Comparison of ENCODE assay signal across 8 cellular contexts in the genomic region with DNA sequence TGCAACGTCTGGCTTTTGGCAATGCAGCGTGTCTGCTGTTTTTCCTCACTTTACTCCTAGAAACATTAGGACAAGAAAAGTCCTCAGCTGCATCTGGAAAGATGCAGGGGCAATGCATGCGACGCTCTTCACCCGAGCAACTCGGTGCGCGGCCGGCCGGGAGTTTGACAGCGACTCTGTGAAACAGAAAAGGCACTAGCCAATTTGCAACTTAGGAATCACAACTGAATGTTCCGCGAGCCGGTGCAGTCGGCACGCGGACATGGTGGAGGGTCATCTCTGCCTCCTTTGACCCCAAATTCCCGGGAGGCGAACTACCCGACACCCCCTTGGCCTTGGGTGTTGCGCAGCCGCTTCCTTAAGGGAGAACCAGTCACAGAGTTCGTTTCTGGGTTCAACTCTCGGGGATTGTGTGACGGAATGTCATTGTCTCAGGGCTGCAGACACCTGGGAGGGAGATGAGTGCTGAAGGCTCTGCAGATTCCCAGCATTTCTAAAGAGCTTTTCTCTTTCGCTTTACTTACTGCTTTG. TPM values are rescaled to one million over a fixed set of nuclear protein-coding genes. Genes with fewer than 3 reads are reported as not detected.
DNase-seq lines count a peak whose midpoint lies in the region; ATAC-seq and TF ChIP-seq lines count a peak whose summit lies in the region.

No MANE protein-coding gene starts in this region.

- no peaks in the 10 kb centered on the region for H3K9me3 ChIP-seq in H9 (ENCODE audit: control insufficient read depth, low read depth, low read length)
- H3K9me3 ChIP-seq in adipocyte (ENCODE audit: control insufficient read depth, low read length): peaks cover 6% of the 10 kb centered on the region

- H3K4me1 Mint-ChIP-seq in H9 (peaks cover 37 to 48% of the 10 kb centered on the region in 2 experiments), natural killer cell (peaks cover 41 to 42% of the 10 kb centered on the region in 2 donors)

- H3K4me1 ChIP-seq in H9 (ENCODE audit: insufficient read depth, low read length): peaks cover 10% of the 10 kb centered on the region; the same call in 1 of the 2 replicates
- H3K4me1 ChIP-seq in adipocyte (ENCODE audit: control insufficient read depth, insufficient read depth, low read length): peaks cover 15% of the 10 kb centered on the region

- no peak overlapping the region for H4K5ac ChIP-seq in H9 (ENCODE audit: insufficient read length, low read depth, low read length)

- peak overlapping the region; percentile 46 for H3K4me3 ChIP-seq in adipocyte (ENCODE audit: low read length)

- no peaks in the 10 kb centered on the region for H3K79me1 ChIP-seq in H9 (ENCODE audit: insufficient read depth, low read depth, low read length, poor library complexity, severe bottlenecking)

- no peak overlapping the region for H3K56ac ChIP-seq in H9 (ENCODE audit: insufficient read length, low read depth, low read length)

- no peaks in the 10 kb centered on the region for H4K20me1 ChIP-seq in H9 (ENCODE audit: control insufficient read depth, insufficient read depth, insufficient read length)

- H3K36me3 ChIP-seq in adipocyte (ENCODE audit: control insufficient read depth, insufficient read depth, low read length, severe bottlenecking): no peaks in the 10 kb centered on the region

- H3K4me3 Mint-ChIP-seq in H9 (peak overlapping the region; percentile 44 to 74), natural killer cell (peak overlapping the region; percentile 81)

- H3K27me3 ChIP-seq in H9 (ENCODE audit: insufficient read depth, low read length) (peaks cover 61% of the 10 kb centered on the region), adipocyte (replicated peaks; ENCODE audit: control insufficient read depth, insufficient read depth, low read length) (peaks cover 27% of the 10 kb centered on the region)

- peak overlapping the region; percentile 97 for H3K4me2 ChIP-seq in H9 (ENCODE audit: insufficient read depth, insufficient read length, low read length)

- no peak overlapping the region for H2AK5ac ChIP-seq in H9 (ENCODE audit: insufficient read length, low read length)

- peak in 2 of 3 donors; percentile 2 to 5 for ATAC-seq in natural killer cell
- no peak for ATAC-seq in HG03108 (IDR thresholded peaks at IDR 0.05; ENCODE audit: unreplicated experiment)

- DNase-seq in GM13976 (ENCODE audit: low spot score): peak; percentile 19
- DNase-seq in H9: peak; percentile 47
- no peak for DNase-seq in adipocyte (ENCODE audit: low read depth)
- no peak for DNase-seq in natural killer cell
- no peak for DNase-seq in SW480 (ENCODE audit: low spot score)
- no peak for DNase-seq in NCI-H2029 (lab: John Stamatoyannopoulos, UW)
- DNase-seq in cerebellum (ENCODE audit: low spot score): no peak

- no peak overlapping the region for H3T11ph ChIP-seq in H9 (ENCODE audit: low read length)

- H2BK15ac ChIP-seq in H9 (ENCODE audit: low read depth, low read length): no peak overlapping the region

- H3K27ac Mint-ChIP-seq in H9 (peak overlapping the region in 1 of 3 experiments; percentile 0; a peak in 1 of 7 replicates), natural killer cell (peak overlapping the region; percentile 83 to 85)

- intact Hi-C loops in natural killer cell (cut with micrococcal nuclease): no loop called here

- no peak overlapping the region for H3K14ac ChIP-seq in H9 (ENCODE audit: insufficient read depth, low read length)

- in situ Hi-C loops in GM13976 (cut with MboI; ENCODE audit: low sequenced_read_pairs, unreplicated experiment): no loop called here

- H4K91ac ChIP-seq in H9 (ENCODE audit: insufficient read length, low read depth, low read length): no peak overlapping the region

- H3K9me3 Mint-ChIP-seq in H9 (peaks cover 2 to 10% of the 10 kb centered on the region in 2 experiments; a peak in 4 of 5 replicates), natural killer cell (no peaks in the 10 kb centered on the region)

- no peak overlapping the region for H3K23ac ChIP-seq in H9 (ENCODE audit: insufficient read length, low read depth, low read length)

- H3K27me3 Mint-ChIP-seq in H9 (ENCODE audit: low read depth) (peaks cover 87% of the 10 kb centered on the region), natural killer cell (ENCODE audit: low read depth in 2 of 2) (peaks cover 53 to 66% of the 10 kb centered on the region in 2 donors)

- H3K79me2 ChIP-seq in H9 (ENCODE audit: insufficient read depth, low read length): no peaks in the 10 kb centered on the region

- no CpG with 5 or more reads among the region's 26 CpGs for WGBS in H9 (ENCODE audit: extremely low coverage, insufficient read length, low lambda C conversion rate)

- H3K9ac ChIP-seq in H9 (ENCODE audit: extremely low read depth, insufficient read length, low read length) (no peak overlapping the region), adipocyte (ENCODE audit: low read length) (no peak overlapping the region)

- H2AFZ ChIP-seq in H9 (ENCODE audit: low read length): peak overlapping the region; percentile 52

- H3K4ac ChIP-seq in H9 (ENCODE audit: low read depth, low read length): no peak overlapping the region

- H4K8ac ChIP-seq in H9 (replicated peaks; ENCODE audit: insufficient read length, low read depth, low read length): no peak overlapping the region

- TF ChIP-seq CTCF in GM13976 (IDR thresholded peaks at IDR 0.05; ENCODE audit: borderline replicate concordance, control extremely low read depth, extremely low read depth, insufficient read depth, missing control alignments): no peak
- no peak for TF ChIP-seq CTCF in H9 (conservative IDR thresholded peaks at IDR 0.05)
- no peak for TF ChIP-seq CTCF in natural killer cell (IDR thresholded peaks at IDR 0.05)

- no peak overlapping the region for H2BK120ac ChIP-seq in H9 (ENCODE audit: low read depth, low read length, poor library complexity, severe bottlenecking)

- no peak overlapping the region for H3K27ac ChIP-seq in H9 (ENCODE audit: insufficient read length, low read depth, low read length)

- H3K36me3 Mint-ChIP-seq in H9 (ENCODE audit: insufficient read depth in 1 of 3, low read depth in 3 of 3): peaks cover 0 to 2% (median 0%) of the 10 kb centered on the region in 3 experiments; a peak in 4 of 7 replicates
- no peaks in the 10 kb centered on the region for H3K36me3 Mint-ChIP-seq in natural killer cell

- H2BK5ac ChIP-seq in H9 (ENCODE audit: insufficient read length, low read length): no peak overlapping the region

- no peak overlapping the region for H2BK12ac ChIP-seq in H9 (ENCODE audit: insufficient read length, low read depth, low read length)

- H3K23me2 ChIP-seq in H9 (ENCODE audit: insufficient read length, low read depth, low read length, poor library complexity, severe bottlenecking): peaks cover 16% of the 10 kb centered on the region

- no peak overlapping the region for H2BK20ac ChIP-seq in H9 (ENCODE audit: low read depth, low read length, poor library complexity, severe bottlenecking)

- no peak overlapping the region for H3K18ac ChIP-seq in H9 (ENCODE audit: insufficient read length, low read depth, low read length)

RNA-seq across cellular contexts. Expression of a gene that starts 9.8 kb away (rescaled TPM):
- total RNA-seq in H9 (2021): 1.5 and 2.0 TPM in 2 replicates
- 100 to 1,000 TPM; 163 to 316 (median 266) TPM for total RNA-seq in natural killer cell
- total RNA-seq in cerebellum: 0.45 TPM

Comparison
In these comparisons a context has a peak if more than half of its experiments do, and no peak if none do; other contexts are left out.
1. DNase-seq: peak in GM13976 (single experiment) and H9 (single experiment); none in adipocyte (single experiment), natural killer cell (single experiment), SW480 (single experiment), NCI-H2029 (single experiment) and cerebellum (single experiment).
2. RNA of a gene that starts 9.8 kb away (total RNA-seq): 163 to 316 TPM in natural killer cell; 1.5 to 2.0 TPM in H9 and 0.45 TPM in cerebellum (single experiment); every median in the first group is over 10 times any median in the second.